In genomic region chr11:85110246-85110645, GRCh38 we compare ENCODE assay signal across 8 cellular contexts.
DNase-seq lines count a peak whose midpoint lies in the region; ATAC-seq, FAIRE-seq and TF ChIP-seq lines count a peak whose summit lies in the region.
"Not testable (repeated sequence)": the region's sequence is repeated elsewhere in the genome, so short reads cannot be mapped to it uniquely, and the experiment has no call there.

No MANE protein-coding gene starts in this region.

- peak; percentile 95 for ATAC-seq in GM18907 (IDR thresholded peaks at IDR 0.05; ENCODE audit: unreplicated experiment)
- ATAC-seq in GM19467 (IDR thresholded peaks at IDR 0.05; ENCODE audit: unreplicated experiment), result peak; percentile 95
- ATAC-seq in GM21737 (IDR thresholded peaks at IDR 0.05; ENCODE audit: unreplicated experiment), result peak; percentile 91
- peak; percentile 87 for ATAC-seq in HG02885 (IDR thresholded peaks at IDR 0.05; ENCODE audit: poor library complexity, unreplicated experiment)
- ATAC-seq in HG03139 (IDR thresholded peaks at IDR 0.05; ENCODE audit: unreplicated experiment), result peak; percentile 89
- ATAC-seq in HG03565 (IDR thresholded peaks at IDR 0.05; ENCODE audit: unreplicated experiment), result peak; percentile 92
- ATAC-seq in activated B cell treated with CpG ODN at 0.5 μM for 24 hours (ENCODE audit: low read depth), result peak; percentile 79

- POLR2A ChIA-PET in activated B cell treated with CpG ODN at 0.5 μM for 24 hours (lab: Charles Lee), result not testable (repeated sequence)

- H3K27ac Mint-ChIP-seq in activated B cell treated with CpG ODN at 0.5 μM for 24 hours, result peak overlapping the region; percentile 86

- peak overlapping the region; percentile 75 for H3K4me3 Mint-ChIP-seq in activated B cell treated with CpG ODN at 0.5 μM for 24 hours

- H3K9me3 Mint-ChIP-seq in activated B cell treated with CpG ODN at 0.5 μM for 24 hours, result not testable (repeated sequence)

- not testable (repeated sequence) for TF ChIP-seq CTCF in activated B cell treated with CpG ODN at 0.5 μM for 24 hours (IDR thresholded peaks at IDR 0.05)

- H3K36me3 Mint-ChIP-seq in activated B cell treated with CpG ODN at 0.5 μM for 24 hours (ENCODE audit: low read depth), result not testable (repeated sequence)

- not testable (repeated sequence) for H3K27me3 Mint-ChIP-seq in activated B cell treated with CpG ODN at 0.5 μM for 24 hours

- intact Hi-C loops in activated B cell treated with CpG ODN at 0.5 μM for 24 hours (cut with micrococcal nuclease), result loop anchor here (2.0 kb wide), 1 partner anchor 15 kb away; no protein-coding TSS in a partner anchor

- peaks cover 33% of the 10 kb centered on the region for H3K4me1 Mint-ChIP-seq in activated B cell treated with CpG ODN at 0.5 μM for 24 hours

- peak; percentile 65 for FAIRE-seq in GM12892 (lab: Jason Lieb, UNC)

- DNase-seq in GM12892 (ENCODE audit: insufficient read length); activated B cell treated with CpG ODN at 0.5 μM for 24 hours: not testable (repeated sequence)

- not testable (repeated sequence) for TF ChIP-seq POLR2A in GM12892 (IDR thresholded peaks at IDR 0.05; ENCODE audit: low read depth, low read length)

- CTCF ChIA-PET in activated B cell treated with CpG ODN at 0.5 μM for 24 hours (lab: Charles Lee), result not testable (repeated sequence)
